In the genomic region with DNA sequence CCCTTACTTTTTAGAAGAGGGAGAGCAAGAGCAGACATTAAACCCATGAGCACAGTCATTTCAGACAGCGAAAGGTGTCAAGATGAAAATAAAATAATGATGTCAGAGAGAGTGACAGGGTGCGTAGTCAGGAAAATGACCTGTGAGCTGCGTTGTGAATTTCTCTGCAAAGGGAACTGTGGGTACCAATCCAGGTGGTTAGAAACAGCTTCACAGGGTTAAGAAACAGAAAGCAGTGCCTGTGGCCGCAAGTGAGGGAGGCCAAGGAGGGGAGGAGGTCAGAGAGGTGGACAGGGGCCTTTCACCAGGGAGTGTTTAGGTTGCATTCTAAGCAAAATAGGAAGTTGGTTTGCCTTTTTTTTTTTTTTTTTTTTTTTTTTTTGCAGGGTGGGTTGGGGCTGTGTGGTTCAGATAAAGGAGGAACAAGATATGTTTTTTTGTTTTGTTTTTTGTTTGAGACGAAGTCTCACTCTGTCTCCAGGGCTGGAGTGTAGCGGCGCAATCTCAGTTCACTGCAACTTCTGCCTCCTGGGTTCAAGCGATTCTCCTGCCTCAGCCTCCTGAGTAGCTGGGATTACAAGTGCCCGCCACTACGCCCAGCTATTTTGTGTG, we compare ENCODE assay signal across 1 cellular context.
A peak's percentile ranks its signal among the peaks of the same experiment; 100 is the strongest.
TF ChIP-seq lines count a peak whose summit lies in the region.

No MANE protein-coding gene starts in this region.

TF ChIP-seq in K562, 482 proteins besides CTCF, POLR2A, EP300 and RAD21 (continued from another document and continues in another):
- TF ChIP-seq, protein P1, sequence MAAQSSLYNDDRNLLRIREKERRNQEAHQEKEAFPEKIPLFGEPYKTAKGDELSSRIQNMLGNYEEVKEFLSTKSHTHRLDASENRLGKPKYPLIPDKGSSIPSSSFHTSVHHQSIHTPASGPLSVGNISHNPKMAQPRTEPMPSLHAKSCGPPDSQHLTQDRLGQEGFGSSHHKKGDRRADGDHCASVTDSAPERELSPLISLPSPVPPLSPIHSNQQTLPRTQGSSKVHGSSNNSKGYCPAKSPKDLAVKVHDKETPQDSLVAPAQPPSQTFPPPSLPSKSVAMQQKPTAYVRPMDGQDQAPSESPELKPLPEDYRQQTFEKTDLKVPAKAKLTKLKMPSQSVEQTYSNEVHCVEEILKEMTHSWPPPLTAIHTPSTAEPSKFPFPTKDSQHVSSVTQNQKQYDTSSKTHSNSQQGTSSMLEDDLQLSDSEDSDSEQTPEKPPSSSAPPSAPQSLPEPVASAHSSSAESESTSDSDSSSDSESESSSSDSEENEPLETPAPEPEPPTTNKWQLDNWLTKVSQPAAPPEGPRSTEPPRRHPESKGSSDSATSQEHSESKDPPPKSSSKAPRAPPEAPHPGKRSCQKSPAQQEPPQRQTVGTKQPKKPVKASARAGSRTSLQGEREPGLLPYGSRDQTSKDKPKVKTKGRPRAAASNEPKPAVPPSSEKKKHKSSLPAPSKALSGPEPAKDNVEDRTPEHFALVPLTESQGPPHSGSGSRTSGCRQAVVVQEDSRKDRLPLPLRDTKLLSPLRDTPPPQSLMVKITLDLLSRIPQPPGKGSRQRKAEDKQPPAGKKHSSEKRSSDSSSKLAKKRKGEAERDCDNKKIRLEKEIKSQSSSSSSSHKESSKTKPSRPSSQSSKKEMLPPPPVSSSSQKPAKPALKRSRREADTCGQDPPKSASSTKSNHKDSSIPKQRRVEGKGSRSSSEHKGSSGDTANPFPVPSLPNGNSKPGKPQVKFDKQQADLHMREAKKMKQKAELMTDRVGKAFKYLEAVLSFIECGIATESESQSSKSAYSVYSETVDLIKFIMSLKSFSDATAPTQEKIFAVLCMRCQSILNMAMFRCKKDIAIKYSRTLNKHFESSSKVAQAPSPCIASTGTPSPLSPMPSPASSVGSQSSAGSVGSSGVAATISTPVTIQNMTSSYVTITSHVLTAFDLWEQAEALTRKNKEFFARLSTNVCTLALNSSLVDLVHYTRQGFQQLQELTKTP (IDR thresholded peaks at IDR 0.05; ENCODE audit: low read depth in 1 of 2, partially characterized antibody in 2 of 2): peak in 1 of 2 experiments; percentile 36
- no peak for TF ChIP-seq ZNF239 (CRISPR knock-in tag; IDR thresholded peaks at IDR 0.05)
- no peak for TF ChIP-seq POLR3A (IDR thresholded peaks at IDR 0.05; ENCODE audit: borderline replicate concordance, extremely low read depth, insufficient read depth, insufficient read length)
- TF ChIP-seq, protein P2, sequence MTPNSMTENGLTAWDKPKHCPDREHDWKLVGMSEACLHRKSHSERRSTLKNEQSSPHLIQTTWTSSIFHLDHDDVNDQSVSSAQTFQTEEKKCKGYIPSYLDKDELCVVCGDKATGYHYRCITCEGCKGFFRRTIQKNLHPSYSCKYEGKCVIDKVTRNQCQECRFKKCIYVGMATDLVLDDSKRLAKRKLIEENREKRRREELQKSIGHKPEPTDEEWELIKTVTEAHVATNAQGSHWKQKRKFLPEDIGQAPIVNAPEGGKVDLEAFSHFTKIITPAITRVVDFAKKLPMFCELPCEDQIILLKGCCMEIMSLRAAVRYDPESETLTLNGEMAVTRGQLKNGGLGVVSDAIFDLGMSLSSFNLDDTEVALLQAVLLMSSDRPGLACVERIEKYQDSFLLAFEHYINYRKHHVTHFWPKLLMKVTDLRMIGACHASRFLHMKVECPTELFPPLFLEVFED (CRISPR knock-in tag; conservative IDR thresholded peaks at IDR 0.05): no peak
- no peak for TF ChIP-seq MEIS2 (IDR thresholded peaks at IDR 0.05; ENCODE audit: partially characterized antibody)
- TF ChIP-seq ZNF384 (IDR thresholded peaks at IDR 0.05; ENCODE audit: low read depth, low read length): peak; percentile 99
- TF ChIP-seq, protein P3, sequence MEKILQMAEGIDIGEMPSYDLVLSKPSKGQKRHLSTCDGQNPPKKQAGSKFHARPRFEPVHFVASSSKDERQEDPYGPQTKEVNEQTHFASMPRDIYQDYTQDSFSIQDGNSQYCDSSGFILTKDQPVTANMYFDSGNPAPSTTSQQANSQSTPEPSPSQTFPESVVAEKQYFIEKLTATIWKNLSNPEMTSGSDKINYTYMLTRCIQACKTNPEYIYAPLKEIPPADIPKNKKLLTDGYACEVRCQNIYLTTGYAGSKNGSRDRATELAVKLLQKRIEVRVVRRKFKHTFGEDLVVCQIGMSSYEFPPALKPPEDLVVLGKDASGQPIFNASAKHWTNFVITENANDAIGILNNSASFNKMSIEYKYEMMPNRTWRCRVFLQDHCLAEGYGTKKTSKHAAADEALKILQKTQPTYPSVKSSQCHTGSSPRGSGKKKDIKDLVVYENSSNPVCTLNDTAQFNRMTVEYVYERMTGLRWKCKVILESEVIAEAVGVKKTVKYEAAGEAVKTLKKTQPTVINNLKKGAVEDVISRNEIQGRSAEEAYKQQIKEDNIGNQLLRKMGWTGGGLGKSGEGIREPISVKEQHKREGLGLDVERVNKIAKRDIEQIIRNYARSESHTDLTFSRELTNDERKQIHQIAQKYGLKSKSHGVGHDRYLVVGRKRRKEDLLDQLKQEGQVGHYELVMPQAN (IDR thresholded peaks at IDR 0.05; ENCODE audit: borderline replicate concordance): no peak
- TF ChIP-seq ZNF431 (CRISPR knock-in tag; IDR thresholded peaks at IDR 0.05): no peak
- TF ChIP-seq KDM2B (CRISPR knock-in tag; IDR thresholded peaks at IDR 0.05): no peak
- peak; percentile 51; the same call in 1 of the 2 replicates for TF ChIP-seq TEAD4 (IDR thresholded peaks at IDR 0.05; ENCODE audit: low read length)
- TF ChIP-seq TEAD4 (CRISPR knock-in tag; IDR thresholded peaks at IDR 0.05; ENCODE audit: borderline replicate concordance): no peak
- no peak for TF ChIP-seq HMG20B (CRISPR knock-in tag; IDR thresholded peaks at IDR 0.05)
- TF ChIP-seq NRF1 (conservative IDR thresholded peaks at IDR 0.05 in 1 of 2, IDR thresholded peaks at IDR 0.05 in 1 of 2): peak; percentile 23 to 40; a peak in 2 of 4 replicates
- TF ChIP-seq RHOXF2B (CRISPR knock-in tag; conservative IDR thresholded peaks at IDR 0.05): no peak
- no peak for TF ChIP-seq BRD4 (IDR thresholded peaks at IDR 0.05)
- no peak for TF ChIP-seq ZBTB34 (CRISPR knock-in tag; IDR thresholded peaks at IDR 0.05)
- no peak for TF ChIP-seq YBX1 (IDR thresholded peaks at IDR 0.05)
- no peak for TF ChIP-seq CHAMP1 (IDR thresholded peaks at IDR 0.05)
- no peak for TF ChIP-seq SREBF1 (IDR thresholded peaks at IDR 0.05; ENCODE audit: borderline replicate concordance, low read depth, low read length)
- no peak for TF ChIP-seq ESRRB (CRISPR knock-in tag; IDR thresholded peaks at IDR 0.05; ENCODE audit: borderline replicate concordance)
- TF ChIP-seq TBP (optimal IDR thresholded peaks at IDR 0.05; ENCODE audit: low read depth, low read length): no peak
- TF ChIP-seq ZBTB2 (IDR thresholded peaks at IDR 0.05): no peak; the same call in 1 of the 2 replicates
- no peak for TF ChIP-seq EP400 (IDR thresholded peaks at IDR 0.05)
- TF ChIP-seq RBBP5 (IDR thresholded peaks at IDR 0.05; ENCODE audit: borderline replicate concordance, insufficient read depth, low read length, poor library complexity, severe bottlenecking): no peak
- no peak for TF ChIP-seq FOXP1 (CRISPR knock-in tag; IDR thresholded peaks at IDR 0.05)
- TF ChIP-seq SIN3B (IDR thresholded peaks at IDR 0.05; ENCODE audit: low read depth): no peak
- no peak for TF ChIP-seq ZFP36 (IDR thresholded peaks at IDR 0.05; ENCODE audit: low read depth, low read length, partially characterized antibody)
- TF ChIP-seq, protein P4, sequence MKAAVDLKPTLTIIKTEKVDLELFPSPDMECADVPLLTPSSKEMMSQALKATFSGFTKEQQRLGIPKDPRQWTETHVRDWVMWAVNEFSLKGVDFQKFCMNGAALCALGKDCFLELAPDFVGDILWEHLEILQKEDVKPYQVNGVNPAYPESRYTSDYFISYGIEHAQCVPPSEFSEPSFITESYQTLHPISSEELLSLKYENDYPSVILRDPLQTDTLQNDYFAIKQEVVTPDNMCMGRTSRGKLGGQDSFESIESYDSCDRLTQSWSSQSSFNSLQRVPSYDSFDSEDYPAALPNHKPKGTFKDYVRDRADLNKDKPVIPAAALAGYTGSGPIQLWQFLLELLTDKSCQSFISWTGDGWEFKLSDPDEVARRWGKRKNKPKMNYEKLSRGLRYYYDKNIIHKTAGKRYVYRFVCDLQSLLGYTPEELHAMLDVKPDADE (conservative IDR thresholded peaks at IDR 0.05; ENCODE audit: control insufficient read depth, low read depth, low read length): no peak
- TF ChIP-seq, protein P5, sequence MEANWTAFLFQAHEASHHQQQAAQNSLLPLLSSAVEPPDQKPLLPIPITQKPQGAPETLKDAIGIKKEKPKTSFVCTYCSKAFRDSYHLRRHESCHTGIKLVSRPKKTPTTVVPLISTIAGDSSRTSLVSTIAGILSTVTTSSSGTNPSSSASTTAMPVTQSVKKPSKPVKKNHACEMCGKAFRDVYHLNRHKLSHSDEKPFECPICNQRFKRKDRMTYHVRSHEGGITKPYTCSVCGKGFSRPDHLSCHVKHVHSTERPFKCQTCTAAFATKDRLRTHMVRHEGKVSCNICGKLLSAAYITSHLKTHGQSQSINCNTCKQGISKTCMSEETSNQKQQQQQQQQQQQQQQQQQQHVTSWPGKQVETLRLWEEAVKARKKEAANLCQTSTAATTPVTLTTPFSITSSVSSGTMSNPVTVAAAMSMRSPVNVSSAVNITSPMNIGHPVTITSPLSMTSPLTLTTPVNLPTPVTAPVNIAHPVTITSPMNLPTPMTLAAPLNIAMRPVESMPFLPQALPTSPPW (CRISPR knock-in tag; IDR thresholded peaks at IDR 0.05): peak; percentile 70
- TF ChIP-seq BCOR (IDR thresholded peaks at IDR 0.05): peak; percentile 76; the same call in 1 of the 2 replicates
- TF ChIP-seq ZFP1 (CRISPR knock-in tag; IDR thresholded peaks at IDR 0.05): no peak
- TF ChIP-seq NR4A1 (CRISPR knock-in tag; IDR thresholded peaks at IDR 0.05): no peak
- no peak for TF ChIP-seq NR4A1 (tag; IDR thresholded peaks at IDR 0.05)
- no peak for TF ChIP-seq FOXK1 (CRISPR knock-in tag; IDR thresholded peaks at IDR 0.05; ENCODE audit: borderline replicate concordance)
- no peak for TF ChIP-seq MIER1 (IDR thresholded peaks at IDR 0.05; ENCODE audit: low read depth)
- TF ChIP-seq ZKSCAN1 (IDR thresholded peaks at IDR 0.05; ENCODE audit: low read depth, low read length): no peak
- no peak for TF ChIP-seq PPARD (CRISPR knock-in tag; IDR thresholded peaks at IDR 0.05)
- TF ChIP-seq GATAD2A (IDR thresholded peaks at IDR 0.05): no peak
- no peak for TF ChIP-seq NFATC3 (IDR thresholded peaks at IDR 0.05)
- TF ChIP-seq SIRT6 (IDR thresholded peaks at IDR 0.05; ENCODE audit: low read depth, low read length): no peak
- TF ChIP-seq E2F1 (CRISPR knock-in tag; IDR thresholded peaks at IDR 0.05): no peak
- TF ChIP-seq CC2D1A (IDR thresholded peaks at IDR 0.05): 0 out of 2 replicates have a peak, but pooled peaks have one; percentile 19
- no peak for TF ChIP-seq PTRF (tag; IDR thresholded peaks at IDR 0.05)
- TF ChIP-seq RBM14 (IDR thresholded peaks at IDR 0.05; ENCODE audit: borderline replicate concordance, insufficient read depth, low read depth, low read length): no peak
- no peak for TF ChIP-seq PTTG1 (tag; IDR thresholded peaks at IDR 0.05; ENCODE audit: low read depth)
